ENCODE assay signal across 14 cellular contexts in genomic region chr1:109504974-109505373, GRCh38. TPM values are rescaled to one million over a fixed set of nuclear protein-coding genes. Genes with fewer than 3 reads are reported as not detected.
"Had no signal": no experiment of that assay in that cellular context is flagged by ENCODE, and none has a peak within 500 bp of the region (broad histone marks: within the 10 kb centered on the region; RNA-seq: fewer than 3 reads in every experiment).

No MANE protein-coding gene starts in this region.

- DNase-seq: activated effector memory CD4-positive, alpha-beta T cell treated with Interleukin-2 at 50 U/mL for 16 hours; mammary epithelial cell; naive B cell; stimulated activated CD4-positive, alpha-beta T cell treated with anti-CD3 and anti-CD28 coated beads, Interleukin-2, amount 100 ng/mL, for 48 hours; stimulated activated naive B cell treated with anti-CD40 and anti-IgM and Interleukin-4, amounts not matched to agents 10 μg/mL and 1 μg/mL and 100 μg/mL, for 72 hours; substantia nigra; T-helper 9 cell; transverse colon had no signal

- H3K27ac Mint-ChIP-seq: stimulated activated naive B cell treated with anti-CD40 and anti-IgM and Interleukin-4, amounts not matched to agents 10 μg/mL and 1 μg/mL and 100 μg/mL, for 72 hours had no signal

- H3K36me3 Mint-ChIP-seq: naive B cell had no signal

- H3K27ac ChIP-seq: esophagus muscularis mucosa, hepatocyte had no signal

- H3K36me3 ChIP-seq: transverse colon had no signal

- H3K79me2 ChIP-seq: hepatocyte had no signal

- H3K4me2 ChIP-seq: hepatocyte had no signal

- H3K27me3 ChIP-seq: esophagus muscularis mucosa, hepatocyte, transverse colon had no signal

- ATAC-seq: left lobe of liver; stimulated activated naive B cell treated with anti-CD40 and anti-IgM and Interleukin-4, amounts not matched to agents 10 μg/mL and 1 μg/mL and 100 μg/mL, for 72 hours had no signal

- H3K9me3 ChIP-seq: esophagus muscularis mucosa, transverse colon had no signal

- H2AFZ ChIP-seq: hepatocyte had no signal

- H3K4me3 Mint-ChIP-seq: stimulated activated naive B cell treated with anti-CD40 and anti-IgM and Interleukin-4, amounts not matched to agents 10 μg/mL and 1 μg/mL and 100 μg/mL, for 72 hours had no signal

- H3K4me3 ChIP-seq: esophagus muscularis mucosa, hepatocyte, transverse colon had no signal

- H3K9me3 Mint-ChIP-seq: naive B cell; stimulated activated naive B cell treated with anti-CD40 and anti-IgM and Interleukin-4, amounts not matched to agents 10 μg/mL and 1 μg/mL and 100 μg/mL, for 72 hours had no signal

RNA-seq across cellular contexts. Expression of gene GPR61, which starts 34.7 kb away (rescaled TPM):
- total RNA-seq: esophagus muscularis mucosa, left lobe of liver, posterior vena cava, transverse colon had no signal
- polyA plus RNA-seq: keratinocyte, mammary epithelial cell had no signal

RNA-seq across cellular contexts. Expression of gene SYPL2, which starts 38.6 kb away (rescaled TPM):
- total RNA-seq: mammary epithelial cell, mononuclear cell had no signal
- polyA plus RNA-seq: keratinocyte had no signal
